In the genomic region with DNA sequence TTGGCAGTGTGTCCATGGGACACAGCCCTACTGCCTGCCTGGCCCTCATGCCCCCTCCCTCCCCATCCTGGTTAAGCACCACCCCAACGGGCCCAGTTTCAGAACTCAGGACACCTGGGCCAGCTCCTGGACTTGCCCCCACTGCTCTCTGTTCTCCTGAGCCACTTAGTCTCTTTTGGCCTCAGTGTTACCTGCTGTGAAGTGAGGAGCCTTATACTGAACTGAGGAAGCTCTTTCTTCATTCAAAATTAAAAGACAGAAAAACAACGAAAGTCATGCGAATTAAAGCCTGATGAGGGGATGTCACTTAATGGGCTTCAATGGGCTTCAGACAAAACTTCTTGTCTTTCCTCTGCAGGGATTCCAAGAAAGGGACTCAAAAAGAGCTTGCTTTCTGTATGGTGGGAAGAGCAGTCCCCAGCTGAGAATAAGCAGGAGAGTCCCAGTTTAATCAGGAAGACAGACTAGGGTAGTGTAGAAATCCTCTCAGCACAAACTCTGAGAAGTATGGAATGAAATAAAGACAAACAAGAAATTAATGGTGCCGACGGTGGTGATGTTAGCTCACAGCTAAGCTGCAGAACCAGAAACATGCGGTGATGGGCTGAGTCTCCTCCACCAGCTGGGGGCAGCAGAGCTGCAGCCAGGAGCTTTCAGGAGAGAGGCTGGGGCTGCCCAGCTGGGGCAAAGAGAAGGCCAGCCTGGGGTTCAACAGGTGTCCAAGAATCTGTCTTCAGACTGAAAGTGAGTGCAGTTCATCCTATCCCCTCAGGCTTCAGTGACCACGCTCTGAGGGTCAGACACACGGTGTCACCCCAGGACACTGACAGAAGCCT, we compare ENCODE assay signal across 8 cellular contexts.
DNase-seq lines count a peak whose midpoint lies in the region; ATAC-seq and TF ChIP-seq lines count a peak whose summit lies in the region.

No MANE protein-coding gene starts in this region.

- DNase-seq in AG04449 (ENCODE audit: low read depth, low spot score) (no peak), ELR (ENCODE audit: low read depth) (peak; percentile 17), NCI-H146 (lab: John Stamatoyannopoulos, UW) (peak; percentile 45), adipocyte (ENCODE audit: low read depth) (peak; percentile 29), kidney tubule cell (ENCODE audit: low spot score) (peak; percentile 58), tibial nerve (ENCODE audit: low spot score in 2 of 2) (no peak), ureter (ENCODE audit: low spot score) (no peak)

- no peak overlapping the region for H3K27ac ChIP-seq in tibial nerve

- no peak for TF ChIP-seq EP300 in tibial nerve (IDR thresholded peaks at IDR 0.05)

- H3K27me3 ChIP-seq in adipocyte (replicated peaks; ENCODE audit: control insufficient read depth, insufficient read depth, low read length) (peaks cover 49% of the 10 kb centered on the region), tibial nerve (peaks cover 0 to 15% of the 10 kb centered on the region in 2 donors)

- H3K36me3 ChIP-seq in adipocyte (ENCODE audit: control insufficient read depth, insufficient read depth, low read length, severe bottlenecking) (no peaks in the 10 kb centered on the region), tibial nerve (no peaks in the 10 kb centered on the region)

- H3K9me3 ChIP-seq in adipocyte (ENCODE audit: control insufficient read depth, low read length) (no peaks in the 10 kb centered on the region), tibial nerve (no peaks in the 10 kb centered on the region)

- no peak overlapping the region for H3K4me3 ChIP-seq in AG04449 (ENCODE audit: low read depth, low read length)
- no peak overlapping the region for H3K4me3 ChIP-seq in adipocyte (ENCODE audit: low read length)
- no peak overlapping the region for H3K4me3 ChIP-seq in tibial nerve

- ATAC-seq in GM21723 (IDR thresholded peaks at IDR 0.05; ENCODE audit: unreplicated experiment): no peak

- H3K9ac ChIP-seq in adipocyte (ENCODE audit: low read length): no peak overlapping the region

- WGBS in tibial nerve, 2 donors: 42 to 52% methylated on average over 8 of the region's 8 CpGs

- peak; percentile 67 for TF ChIP-seq CTCF in AG04449 (IDR thresholded peaks at IDR 0.05; ENCODE audit: insufficient read depth, low read length, missing control alignments)
- peak in 3 of 5 experiments; percentile 13 to 47 (median 19) for TF ChIP-seq CTCF in tibial nerve (IDR thresholded peaks at IDR 0.05)

- TF ChIP-seq POLR2A in tibial nerve (IDR thresholded peaks at IDR 0.05): no peak

- CTCF ChIA-PET in AG04449 (lab: Yijun Ruan, JAX): interaction anchor here (0.9 to 4.8 kb wide), 17 partner anchors 8 to 214 kb away, joined by 3 to 16 read pairs (median 4); no protein-coding TSS in a partner anchor

- POLR2A ChIA-PET in AG04449 (lab: Yijun Ruan, JAX): no interaction called here

- peaks cover 7% of the 10 kb centered on the region for H3K4me1 ChIP-seq in adipocyte (ENCODE audit: control insufficient read depth, insufficient read depth, low read length)
- no peaks in the 10 kb centered on the region for H3K4me1 ChIP-seq in tibial nerve

Comparison
In these comparisons a context has a peak if more than half of its experiments do, and no peak if none do; other contexts are left out.
1. DNase-seq: peak in ELR (single experiment), NCI-H146 (single experiment), adipocyte (single experiment) and kidney tubule cell (single experiment); none in AG04449 (single experiment), tibial nerve (0 of 2) and ureter (single experiment).